Comparison of ENCODE assay signal across 8 cellular contexts in the genomic region with DNA sequence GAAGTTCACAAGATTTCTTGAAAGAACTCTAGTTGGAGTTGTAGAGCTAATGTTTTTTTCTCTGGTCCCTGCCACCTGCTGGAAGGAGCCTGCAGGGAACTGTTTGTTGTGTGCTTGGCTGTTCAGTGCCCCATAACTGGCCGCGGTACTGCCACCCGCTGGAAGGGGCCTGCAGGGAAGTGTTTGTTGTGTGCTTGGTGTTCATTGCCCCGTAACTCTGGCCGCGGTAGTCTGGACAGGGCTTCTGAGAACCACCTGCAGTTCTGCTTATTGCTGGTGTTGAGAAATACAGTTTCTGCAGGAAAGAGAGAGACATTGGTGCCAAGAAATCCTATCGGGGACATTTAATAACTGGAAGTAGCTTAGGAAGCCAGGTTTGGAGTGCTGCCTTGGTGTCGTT. TPM values are rescaled to one million over a fixed set of nuclear protein-coding genes. Genes with fewer than 3 reads are reported as not detected.
DNase-seq lines count a peak whose midpoint lies in the region; ATAC-seq and TF ChIP-seq lines count a peak whose summit lies in the region.

No MANE protein-coding gene starts in this region.

- no peaks in the 10 kb centered on the region for H3K9me3 Mint-ChIP-seq in activated T-cell treated with anti-CD3 and anti-CD28 coated beads, Interleukin-2, amount 50 U/mL, for 4 hours

- H3K4me1 ChIP-seq in right cardiac atrium (ENCODE audit: control insufficient read depth, insufficient read depth, low read length) (peaks cover 7% of the 10 kb centered on the region), stomach (peaks cover 21 to 37% (median 33%) of the 10 kb centered on the region in 4 donors)

- no peaks in the 10 kb centered on the region for H3K9me3 ChIP-seq in WERI-Rb-1 (ENCODE audit: severe bottlenecking)
- no peaks in the 10 kb centered on the region for H3K9me3 ChIP-seq in right cardiac atrium (ENCODE audit: control insufficient read depth, low read length)
- H3K9me3 ChIP-seq in stomach, result no peaks in the 10 kb centered on the region

- peaks cover 28% of the 10 kb centered on the region for H3K27me3 Mint-ChIP-seq in activated T-cell treated with anti-CD3 and anti-CD28 coated beads, Interleukin-2, amount 50 U/mL, for 4 hours (ENCODE audit: low read depth)

- H3K27me3 ChIP-seq in WERI-Rb-1 (ENCODE audit: insufficient read depth, low read depth, severe bottlenecking) (no peaks in the 10 kb centered on the region), right cardiac atrium (ENCODE audit: control insufficient read depth, insufficient read depth) (no peaks in the 10 kb centered on the region), stomach (no peaks in the 10 kb centered on the region)

- H3K4me1 Mint-ChIP-seq in activated T-cell treated with anti-CD3 and anti-CD28 coated beads, Interleukin-2, amount 50 U/mL, for 4 hours (ENCODE audit: low read depth), result no peaks in the 10 kb centered on the region

- no peak for TF ChIP-seq POLR2A in stomach (IDR thresholded peaks at IDR 0.05)

- H3K4me3 ChIP-seq in WERI-Rb-1 (ENCODE audit: low read depth, low read length) (no peak overlapping the region), right cardiac atrium (ENCODE audit: low read length) (no peak overlapping the region), stomach (no peak overlapping the region)

- no peak for TF ChIP-seq EP300 in stomach (IDR thresholded peaks at IDR 0.05)

- ATAC-seq in right cardiac atrium, result peak; percentile 64 to 69
- no peak for ATAC-seq in activated T-cell treated with anti-CD3 and anti-CD28 coated beads, Interleukin-2, amount 50 U/mL, for 4 hours
- no peak for ATAC-seq in GM18868 (IDR thresholded peaks at IDR 0.05; ENCODE audit: unreplicated experiment)

- WGBS in right cardiac atrium, result 22% methylated on average over 8 of the region's 8 CpGs
- 8 to 28% (median 16%) methylated on average over 8 of the region's 8 CpGs for WGBS in stomach, 5 donors

- H3K27ac ChIP-seq in WERI-Rb-1, result no peak overlapping the region
- H3K27ac ChIP-seq in right cardiac atrium (ENCODE audit: low read length), result no peak overlapping the region
- no peak overlapping the region for H3K27ac ChIP-seq in stomach

- H3K36me3 Mint-ChIP-seq in activated T-cell treated with anti-CD3 and anti-CD28 coated beads, Interleukin-2, amount 50 U/mL, for 4 hours (ENCODE audit: insufficient read depth), result no peaks in the 10 kb centered on the region

- no peak overlapping the region for H3K4me3 Mint-ChIP-seq in activated T-cell treated with anti-CD3 and anti-CD28 coated beads, Interleukin-2, amount 50 U/mL, for 4 hours

- DNase-seq in DMS79 (lab: John Stamatoyannopoulos, UW) (peak; percentile 42), M059J (ENCODE audit: low read depth) (peak; percentile 61), WERI-Rb-1 (peak; percentile 69), right cardiac atrium (peak; percentile 27 to 79 (median 75)), stomach (peak; percentile 68)
- no peak for DNase-seq in activated CD4-positive, CD25-positive, alpha-beta regulatory T cell treated with anti-CD3 and anti-CD28 coated beads, Interleukin-2, amount 50 U/mL, for 72 hours
- DNase-seq in activated T-cell treated with anti-CD3 and anti-CD28 coated beads, Interleukin-2, amount 50 U/mL, for 4 hours, result no peak

- H3K36me3 ChIP-seq in WERI-Rb-1, result no peaks in the 10 kb centered on the region
- H3K36me3 ChIP-seq in stomach, result no peaks in the 10 kb centered on the region

- TF ChIP-seq CTCF in WERI-Rb-1 (IDR thresholded peaks at IDR 0.05; ENCODE audit: low read depth, low read length) (peak; percentile 76), stomach (IDR thresholded peaks at IDR 0.05) (peak in 5 of 7 experiments; percentile 31 to 67 (median 60))

- intact Hi-C loops in right cardiac atrium (cut with DNase I) (no loop called here), stomach (cut with DNase I; ENCODE audit: low total_unique reads) (no loop called here)

RNA-seq across cellular contexts. Expression of a gene that starts 58.1 kb away (rescaled TPM):
- total RNA-seq in M059J (2014; rRNA removed; shearing (Covaris generic)), result 6.5 and 8.7 TPM in 2 replicates
- 10 to 100 TPM; 22.5 to 25.3 (median 23.3) TPM for total RNA-seq in right cardiac atrium
- 10.5 TPM for polyA plus RNA-seq in right cardiac atrium
- 100 to 1,000 TPM in 1 of 5 donors, 10 to 100 TPM in 4; 23.1 to 139 (median 57.1) TPM for total RNA-seq in stomach
- polyA plus RNA-seq in stomach, result 1 to 10 TPM; 4.2 to 9.3 (median 8.6) TPM
- total RNA-seq in activated T-cell treated with anti-CD3 and anti-CD28 coated beads, Interleukin-2, amount 50 U/mL, for 4 hours, result 1 to 10 TPM; 1.9 to 2.6 (median 2.1) TPM

Comparison
In these comparisons a context has a peak if more than half of its experiments do, and no peak if none do; other contexts are left out.
1. DNase-seq: peak in DMS79 (single experiment), M059J (single experiment), WERI-Rb-1 (single experiment), right cardiac atrium (3 of 3) and stomach (single experiment); none in activated CD4-positive, CD25-positive, alpha-beta regulatory T cell treated with anti-CD3 and anti-CD28 coated beads, Interleukin-2, amount 50 U/mL, for 72 hours (single experiment) and activated T-cell treated with anti-CD3 and anti-CD28 coated beads, Interleukin-2, amount 50 U/mL, for 4 hours (single experiment).
2. ATAC-seq: peak in right cardiac atrium (2 of 2); none in activated T-cell treated with anti-CD3 and anti-CD28 coated beads, Interleukin-2, amount 50 U/mL, for 4 hours (0 of 2) and GM18868 (single experiment).